ENCODE assay signal across 18 cellular contexts in the genomic region with DNA sequence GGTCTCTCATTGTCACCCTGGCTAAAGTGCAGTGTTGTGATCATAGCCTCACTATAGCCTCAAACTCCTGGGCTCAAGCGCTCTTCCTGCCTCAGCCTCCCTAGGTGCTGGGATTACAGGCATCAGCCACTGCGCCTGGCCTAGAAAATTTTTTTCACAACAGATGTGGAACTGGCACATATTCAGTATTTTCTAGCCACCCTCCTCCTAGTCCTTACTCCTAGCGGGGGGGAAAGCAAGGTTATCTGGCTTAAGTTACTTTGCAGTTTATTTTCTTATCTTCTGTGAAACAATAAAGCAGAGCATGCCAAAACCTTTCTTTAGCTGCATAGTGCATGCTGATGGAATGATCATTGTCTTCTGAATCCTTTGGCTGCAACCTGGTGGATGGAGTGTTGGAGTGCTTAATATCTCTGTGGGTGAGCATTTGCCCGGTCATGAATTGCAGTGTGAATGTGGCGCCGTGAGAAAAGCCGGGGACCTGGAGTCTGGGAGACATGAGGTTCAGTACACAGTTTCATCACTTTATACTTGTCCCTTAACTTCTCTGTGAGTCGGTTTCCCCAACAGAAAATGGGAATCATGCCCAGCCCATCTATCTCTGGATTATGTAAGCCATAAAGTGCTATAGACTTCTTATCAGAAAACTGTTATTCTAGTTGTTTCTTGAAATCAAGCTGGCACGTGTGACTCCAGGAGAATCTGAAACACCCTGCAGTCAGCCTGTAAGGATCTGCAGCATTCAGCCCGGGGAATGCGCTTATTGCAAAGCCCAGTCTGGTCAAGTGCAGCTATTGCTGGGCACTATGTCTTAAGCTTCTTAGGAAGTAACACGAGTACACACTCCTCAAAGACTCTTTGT. TPM values are rescaled to one million over a fixed set of nuclear protein-coding genes. Genes with fewer than 3 reads are reported as not detected.
DNase-seq lines count a peak whose midpoint lies in the region; ATAC-seq, FAIRE-seq and TF ChIP-seq lines count a peak whose summit lies in the region.
"Had no signal": no experiment of that assay in that cellular context is flagged by ENCODE, and none has a peak within 500 bp of the region (broad histone marks: within the 10 kb centered on the region; RNA-seq: fewer than 3 reads in every experiment).

No MANE protein-coding gene starts in this region.

- no peak for TF ChIP-seq RAD21 in SK-N-SH (IDR thresholded peaks at IDR 0.05; ENCODE audit: low read length)

- no peaks in the 10 kb centered on the region; the same call in 1 of the 2 replicates for H3K27me3 Mint-ChIP-seq in HFFc6 (ENCODE audit: insufficient read depth)
- H3K27me3 Mint-ChIP-seq: activated naive CD8-positive, alpha-beta T cell treated with anti-CD3 and anti-CD28 coated beads for 36 hours had no signal

- H3K9me3 ChIP-seq in heart left ventricle (no peaks in the 10 kb centered on the region), pancreas (no peaks in the 10 kb centered on the region), SK-N-SH (no peaks in the 10 kb centered on the region)
- H3K9me3 ChIP-seq: Peyer's patch had no signal

- H3K4me1 ChIP-seq in heart left ventricle (peaks cover 0 to 33% (median 14%) of the 10 kb centered on the region in 12 donors), pancreas (peaks cover 13 to 28% (median 14%) of the 10 kb centered on the region in 3 donors), SK-N-SH (ENCODE audit: control insufficient read depth in 1 of 2, insufficient read depth in 2 of 2, low read depth in 1 of 2, low read length in 1 of 2) (peaks cover 0 to 2% of the 10 kb centered on the region in 2 experiments; a peak in 2 of 4 replicates)

- H3K79me2 ChIP-seq in SK-N-SH (ENCODE audit: insufficient read depth): no peaks in the 10 kb centered on the region

- no peak for TF ChIP-seq CTCF in C4-2B (conservative IDR thresholded peaks at IDR 0.05)
- no peak for TF ChIP-seq CTCF in heart left ventricle (IDR thresholded peaks at IDR 0.05)
- TF ChIP-seq CTCF in pancreas (IDR thresholded peaks at IDR 0.05): no peak
- TF ChIP-seq CTCF in HFFc6 (IDR thresholded peaks at IDR 0.05): no peak
- TF ChIP-seq CTCF in SK-N-SH (IDR thresholded peaks at IDR 0.05): no peak

- peaks cover 19% of the 10 kb centered on the region for H3K4me1 Mint-ChIP-seq in HFFc6 (ENCODE audit: low read depth)

- WGBS in heart left ventricle, 4 donors: 33 to 36% (median 35%) methylated on average over 12 of the region's 12 CpGs
- WGBS in pancreas, 2 donors: 17 to 27% methylated on average over 12 of the region's 12 CpGs
- WGBS in SK-N-SH (ENCODE audit: low lambda C conversion rate): 91% methylated on average over 12 of the region's 12 CpGs

- no peak for TF ChIP-seq POLR2A in heart left ventricle (IDR thresholded peaks at IDR 0.05)

- no peak for FAIRE-seq in pancreas (lab: Jason Lieb, UNC)
- FAIRE-seq: GM12892, urothelium cell line had no signal

- H3K4me2 ChIP-seq in SK-N-SH: no peak overlapping the region

- intact Hi-C loops in heart left ventricle (cut with DNase I): loop anchor here in 2 of 10 donors (5.0 kb wide), 1 partner anchor 35 kb away; no protein-coding TSS in a partner anchor
- intact Hi-C loops in pancreas (cut with DNase I): no loop called here

- no peak overlapping the region for H3K27ac Mint-ChIP-seq in HFFc6
- H3K27ac Mint-ChIP-seq: activated naive CD8-positive, alpha-beta T cell treated with anti-CD3 and anti-CD28 coated beads for 36 hours; stimulated activated naive CD8-positive, alpha-beta T cell treated with anti-CD3 and anti-CD28 coated beads, Interleukin-15, Interleukin-2, amounts not matched to agents 100 ng/mL and 50 ng/mL, for 24 hours had no signal

- no peak for TF ChIP-seq EP300 in SK-N-SH (IDR thresholded peaks at IDR 0.05; ENCODE audit: borderline replicate concordance in 1 of 2, low read depth in 1 of 2, low read length in 1 of 2)

- no peak overlapping the region for H3K4me3 Mint-ChIP-seq in HFFc6
- H3K4me3 Mint-ChIP-seq: activated naive CD8-positive, alpha-beta T cell treated with anti-CD3 and anti-CD28 coated beads for 36 hours; stimulated activated naive CD8-positive, alpha-beta T cell treated with anti-CD3 and anti-CD28 coated beads, Interleukin-15, Interleukin-2, amounts not matched to agents 100 ng/mL and 50 ng/mL, for 24 hours had no signal

- H3K27ac ChIP-seq in C4-2B (peak overlapping the region; percentile 47; the same call in 1 of the 2 replicates), heart left ventricle (peak overlapping the region in 11 of 12 donors; percentile 4 to 88 (median 64)), pancreas (peak overlapping the region in 2 of 4 donors; percentile 0 to 28), SK-N-SH (ENCODE audit: low read depth in 2 of 2, low read length in 1 of 2) (no peak overlapping the region)
- H3K27ac ChIP-seq: dorsolateral prefrontal cortex, Peyer's patch had no signal

- H3K9me3 Mint-ChIP-seq in HFFc6: no peaks in the 10 kb centered on the region
- H3K9me3 Mint-ChIP-seq: activated naive CD8-positive, alpha-beta T cell treated with anti-CD3 and anti-CD28 coated beads for 36 hours; stimulated activated naive CD8-positive, alpha-beta T cell treated with anti-CD3 and anti-CD28 coated beads, Interleukin-15, Interleukin-2, amounts not matched to agents 100 ng/mL and 50 ng/mL, for 24 hours had no signal

- H3K9me2 ChIP-seq in SK-N-SH: no peaks in the 10 kb centered on the region

- DNase-seq in amniotic epithelial cell (ENCODE audit: low read depth) (peak; percentile 54), heart left ventricle (peak in 3 of 5 donors; percentile 17 to 60 (median 47)), pancreas (peak in 3 of 6 donors; percentile 31 to 44 (median 34)), HFFc6 (no peak), SK-N-SH (no peak)
- DNase-seq: activated naive CD8-positive, alpha-beta T cell treated with anti-CD3 and anti-CD28 coated beads for 36 hours; DMS79; dorsolateral prefrontal cortex; HCEC 1CT; occipital lobe; Peyer's patch had no signal

- H3F3A ChIP-seq in SK-N-SH (replicated peaks; ENCODE audit: insufficient read depth): no peaks in the 10 kb centered on the region

- CTCF ChIA-PET in SK-N-SH (lab: Yijun Ruan, JAX): interaction anchor here (1.2 to 1.8 kb wide), 3 partner anchors 10 to 223 kb away, joined by 3 to 8 read pairs (median 3); no protein-coding TSS in a partner anchor

- H3K27me3 ChIP-seq in heart left ventricle (no peaks in the 10 kb centered on the region), pancreas (no peaks in the 10 kb centered on the region), SK-N-SH (ENCODE audit: insufficient read depth) (no peaks in the 10 kb centered on the region)
- H3K27me3 ChIP-seq: dorsolateral prefrontal cortex, Peyer's patch had no signal

- ATAC-seq in heart left ventricle (peak; percentile 76 to 88 (median 84)), pancreas (peak; percentile 86 to 92 (median 91)), GM18909 (IDR thresholded peaks at IDR 0.05; ENCODE audit: poor library complexity, unreplicated experiment) (no peak), HG03175 (IDR thresholded peaks at IDR 0.05; ENCODE audit: unreplicated experiment) (no peak)
- ATAC-seq: esophagus mucosa had no signal

- no peak overlapping the region for H2AFZ ChIP-seq in SK-N-SH (ENCODE audit: low read depth)

- H3K4me3 ChIP-seq in heart left ventricle (no peak overlapping the region), pancreas (no peak overlapping the region), SK-N-SH (ENCODE audit: low read depth in 2 of 2, low read length in 1 of 2) (no peak overlapping the region)
- H3K4me3 ChIP-seq: dorsolateral prefrontal cortex, Peyer's patch had no signal

- H3K9ac ChIP-seq in SK-N-SH: no peak overlapping the region

- no peaks in the 10 kb centered on the region for H3K36me3 Mint-ChIP-seq in HFFc6 (ENCODE audit: low read depth)
- H3K36me3 Mint-ChIP-seq: activated naive CD8-positive, alpha-beta T cell treated with anti-CD3 and anti-CD28 coated beads for 36 hours had no signal

- POLR2A ChIA-PET in SK-N-SH (lab: Yijun Ruan, JAX): no interaction called here

- no peaks in the 10 kb centered on the region for H4K20me1 ChIP-seq in SK-N-SH (ENCODE audit: insufficient read depth)

- no peaks in the 10 kb centered on the region for H3K36me3 ChIP-seq in heart left ventricle
- no peaks in the 10 kb centered on the region for H3K36me3 ChIP-seq in pancreas
- no peaks in the 10 kb centered on the region for H3K36me3 ChIP-seq in SK-N-SH (replicated peaks in 1 of 2; ENCODE audit: control insufficient read depth in 1 of 2, insufficient read depth in 2 of 2, low read length in 1 of 2)
- H3K36me3 ChIP-seq: Peyer's patch had no signal

TF ChIP-seq in SK-N-SH, 30 proteins besides CTCF, POLR2A, EP300 and RAD21 (continues in another document):
- no peak for TF ChIP-seq TEAD4 (IDR thresholded peaks at IDR 0.05; ENCODE audit: borderline replicate concordance, insufficient read depth)
- no peak for TF ChIP-seq JUND (IDR thresholded peaks at IDR 0.05)
- TF ChIP-seq CHD2 (IDR thresholded peaks at IDR 0.05; ENCODE audit: low read length, partially characterized antibody): no peak
- TF ChIP-seq FOXM1 (IDR thresholded peaks at IDR 0.05; ENCODE audit: low read depth): no peak
- TF ChIP-seq, protein P1, sequence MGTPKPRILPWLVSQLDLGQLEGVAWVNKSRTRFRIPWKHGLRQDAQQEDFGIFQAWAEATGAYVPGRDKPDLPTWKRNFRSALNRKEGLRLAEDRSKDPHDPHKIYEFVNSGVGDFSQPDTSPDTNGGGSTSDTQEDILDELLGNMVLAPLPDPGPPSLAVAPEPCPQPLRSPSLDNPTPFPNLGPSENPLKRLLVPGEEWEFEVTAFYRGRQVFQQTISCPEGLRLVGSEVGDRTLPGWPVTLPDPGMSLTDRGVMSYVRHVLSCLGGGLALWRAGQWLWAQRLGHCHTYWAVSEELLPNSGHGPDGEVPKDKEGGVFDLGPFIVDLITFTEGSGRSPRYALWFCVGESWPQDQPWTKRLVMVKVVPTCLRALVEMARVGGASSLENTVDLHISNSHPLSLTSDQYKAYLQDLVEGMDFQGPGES (IDR thresholded peaks at IDR 0.05; ENCODE audit: low read depth, low read length): no peak
- no peak for TF ChIP-seq TAF1 (IDR thresholded peaks at IDR 0.05; ENCODE audit: borderline replicate concordance, low read depth, low read length)
- TF ChIP-seq, protein P2, sequence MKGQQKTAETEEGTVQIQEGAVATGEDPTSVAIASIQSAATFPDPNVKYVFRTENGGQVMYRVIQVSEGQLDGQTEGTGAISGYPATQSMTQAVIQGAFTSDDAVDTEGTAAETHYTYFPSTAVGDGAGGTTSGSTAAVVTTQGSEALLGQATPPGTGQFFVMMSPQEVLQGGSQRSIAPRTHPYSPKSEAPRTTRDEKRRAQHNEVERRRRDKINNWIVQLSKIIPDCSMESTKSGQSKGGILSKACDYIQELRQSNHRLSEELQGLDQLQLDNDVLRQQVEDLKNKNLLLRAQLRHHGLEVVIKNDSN (IDR thresholded peaks at IDR 0.05; ENCODE audit: borderline replicate concordance, low read depth): no peak

RNA-seq across cellular contexts. Expression of gene MAP3K20, which starts 38.2 kb away (rescaled TPM):
- 100 to 1,000 TPM; 275 to 487 (median 451) TPM for total RNA-seq in heart left ventricle
- polyA plus RNA-seq in heart left ventricle: 100 to 1,000 TPM in 1 of 2 donors, 10 to 100 TPM in 1; 98.6 to 175 TPM
- 10 to 100 TPM in 2 of 6 donors, 1 to 10 TPM in 4; 6.6 to 23.7 (median 9.7) TPM for total RNA-seq in pancreas
- polyA plus RNA-seq in pancreas: 1 to 10 TPM; 4.1 to 4.4 TPM
- total RNA-seq in HFFc6 (2021; fragmentation: NEBNext Ultra II Directional; extraction: Animal tissue kit (Norgen Biotek cat#: 25700)): 100 to 1,000 TPM; 126 to 150 (median 134) TPM
- polyA plus RNA-seq in SK-N-SH (2012; rRNA removed): 8.5 and 12.2 TPM in 2 replicates
- polyA plus RNA-seq in SK-N-SH (2012; cell fraction: cytosol; rRNA removed): 14.8 and 15.1 TPM in 2 replicates
- polyA plus RNA-seq in SK-N-SH (2012; cell fraction: nucleus; rRNA removed): 3.6 and 7.8 TPM in 2 replicates

Comparison
In these comparisons a context has a peak if more than half of its experiments do, and no peak if none do; other contexts are left out.
1. H3K27ac ChIP-seq: peak in C4-2B (single experiment) and heart left ventricle (11 of 12); none in SK-N-SH (0 of 2).
2. DNase-seq: peak in amniotic epithelial cell (single experiment) and heart left ventricle (3 of 5); none in HFFc6 (single experiment) and SK-N-SH (single experiment).
3. ATAC-seq: peak in heart left ventricle (4 of 4) and pancreas (4 of 4); none in GM18909 (single experiment) and HG03175 (single experiment).
4. RNA of gene MAP3K20, which starts 38.2 kb away (total RNA-seq): 275 to 487 TPM in heart left ventricle and 126 to 150 TPM in HFFc6; 6.6 to 23.7 TPM in pancreas; every median in the first group is over 4 times any median in the second.